ENCODE assay signal across 17 cellular contexts in genomic region chr18:63686871-63687270, GRCh38. TPM values are rescaled to one million over a fixed set of nuclear protein-coding genes. Genes with fewer than 3 reads are reported as not detected.
DNase-seq lines count a peak whose midpoint lies in the region; FAIRE-seq and TF ChIP-seq lines count a peak whose summit lies in the region.
"Had no signal": no experiment of that assay in that cellular context is flagged by ENCODE, and none has a peak within 500 bp of the region (broad histone marks: within the 10 kb centered on the region; RNA-seq: fewer than 3 reads in every experiment).

No MANE protein-coding gene starts in this region.

- H3K36me3 Mint-ChIP-seq in activated naive CD8-positive, alpha-beta T cell treated with anti-CD3 and anti-CD28 coated beads for 36 hours, result no peaks in the 10 kb centered on the region
- H3K36me3 Mint-ChIP-seq: CD8-positive, alpha-beta memory T cell had no signal

- TF ChIP-seq CTCF in AG10803 (conservative IDR thresholded peaks at IDR 0.05; ENCODE audit: low read length) (no peak), fibroblast of the aortic adventitia (IDR thresholded peaks at IDR 0.05; ENCODE audit: insufficient read depth, low read length) (no peak)

- H3K4me1 Mint-ChIP-seq in activated naive CD8-positive, alpha-beta T cell treated with anti-CD3 and anti-CD28 coated beads for 36 hours, result no peaks in the 10 kb centered on the region
- H3K4me1 Mint-ChIP-seq: CD8-positive, alpha-beta memory T cell had no signal

- no peak overlapping the region for H3K27ac Mint-ChIP-seq in activated naive CD8-positive, alpha-beta T cell treated with anti-CD3 and anti-CD28 coated beads for 36 hours
- H3K27ac Mint-ChIP-seq: CD8-positive, alpha-beta memory T cell had no signal

- peaks cover 7% of the 10 kb centered on the region for H3K9me3 Mint-ChIP-seq in activated naive CD8-positive, alpha-beta T cell treated with anti-CD3 and anti-CD28 coated beads for 36 hours

- no peak overlapping the region for H3K4me3 Mint-ChIP-seq in activated naive CD8-positive, alpha-beta T cell treated with anti-CD3 and anti-CD28 coated beads for 36 hours
- H3K4me3 Mint-ChIP-seq: CD8-positive, alpha-beta memory T cell had no signal

- H3K9ac ChIP-seq in adipocyte (ENCODE audit: low read length), result no peak overlapping the region
- H3K9ac ChIP-seq: BLaER1 treated with 17β-estradiol and CSF1 and Interleukin-3, amounts not matched to agents 10 nM and 100 nM had no signal

- peaks cover 13% of the 10 kb centered on the region for H3K4me1 ChIP-seq in adipocyte (ENCODE audit: control insufficient read depth, insufficient read depth, low read length)
- H3K4me1 ChIP-seq: BLaER1 treated with 17β-estradiol and CSF1 and Interleukin-3, amounts not matched to agents 10 nM and 100 nM; HAP-1 had no signal

- no peak for FAIRE-seq in RCC 7860 (lab: Jason Lieb, UNC)
- FAIRE-seq: K562 had no signal

- peaks cover 18% of the 10 kb centered on the region for H3K9me3 ChIP-seq in adipocyte (ENCODE audit: control insufficient read depth, low read length)
- H3K9me3 ChIP-seq: HAP-1 had no signal

- H3K4me3 ChIP-seq in AG10803 (ENCODE audit: low read length), result no peak overlapping the region
- H3K4me3 ChIP-seq in adipocyte (ENCODE audit: low read length), result no peak overlapping the region
- H3K4me3 ChIP-seq in fibroblast of the aortic adventitia (ENCODE audit: low read depth, low read length), result no peak overlapping the region
- H3K4me3 ChIP-seq: BLaER1 treated with 17β-estradiol and CSF1 and Interleukin-3, amounts not matched to agents 10 nM and 100 nM; HAP-1; K562 had no signal

- no peaks in the 10 kb centered on the region for H3K27me3 ChIP-seq in adipocyte (replicated peaks; ENCODE audit: control insufficient read depth, insufficient read depth, low read length)
- H3K27me3 ChIP-seq: BLaER1 treated with 17β-estradiol and CSF1 and Interleukin-3, amounts not matched to agents 10 nM and 100 nM had no signal

- H3K27me3 Mint-ChIP-seq in activated naive CD8-positive, alpha-beta T cell treated with anti-CD3 and anti-CD28 coated beads for 36 hours, result peaks cover 7% of the 10 kb centered on the region

- no peaks in the 10 kb centered on the region for H3K36me3 ChIP-seq in adipocyte (ENCODE audit: control insufficient read depth, insufficient read depth, low read length, severe bottlenecking)
- H3K36me3 ChIP-seq: BLaER1 treated with 17β-estradiol and CSF1 and Interleukin-3, amounts not matched to agents 10 nM and 100 nM; HAP-1 had no signal

- DNase-seq in AG10803 (ENCODE audit: low read depth), result peak; percentile 43
- peak; percentile 14 for DNase-seq in GM03348 (ENCODE audit: low spot score)
- DNase-seq in adipocyte (ENCODE audit: low read depth), result peak; percentile 34
- peak; percentile 13 for DNase-seq in fibroblast of the aortic adventitia (ENCODE audit: low read depth)
- DNase-seq in activated naive CD8-positive, alpha-beta T cell treated with anti-CD3 and anti-CD28 coated beads for 36 hours, result no peak
- no peak for DNase-seq in hepatic stellate cell (ENCODE audit: low spot score)
- DNase-seq in RCC 7860 (ENCODE audit: low spot score), result no peak
- no peak for DNase-seq in HT-29 (ENCODE audit: low spot score)
- DNase-seq: CD8-positive, alpha-beta memory T cell; COR-L47; GDM1 had no signal

RNA-seq across cellular contexts. Expression of gene SERPINB11, which starts 15.9 kb away (rescaled TPM):
- total RNA-seq in fibroblast of the aortic adventitia (ENCODE audit: low replicate concordance), result not detected in 2 replicates
- total RNA-seq in activated naive CD8-positive, alpha-beta T cell treated with anti-CD3 and anti-CD28 coated beads for 36 hours, result not detected
- not detected in 2 replicates for total RNA-seq in HT-29 (2014; rRNA removed; shearing (Covaris generic))
- total RNA-seq: A172; CD8-positive, alpha-beta memory T cell; H4; HT1080; K562 had no signal

RNA-seq across cellular contexts. Expression of gene SERPINB3, which starts 25.2 kb away (rescaled TPM):
- total RNA-seq in fibroblast of the aortic adventitia (ENCODE audit: low replicate concordance), result not detected in 2 replicates
- not detected for total RNA-seq in activated naive CD8-positive, alpha-beta T cell treated with anti-CD3 and anti-CD28 coated beads for 36 hours
- total RNA-seq in HT-29 (2014; rRNA removed; shearing (Covaris generic)), result not detected in 2 replicates
- total RNA-seq: A172; CD8-positive, alpha-beta memory T cell; H4; HT1080; K562 had no signal

RNA-seq across cellular contexts. Expression of gene SERPINB4, which starts 42.8 kb away (rescaled TPM):
- total RNA-seq in fibroblast of the aortic adventitia (ENCODE audit: low replicate concordance), result not detected in 2 replicates
- total RNA-seq in activated naive CD8-positive, alpha-beta T cell treated with anti-CD3 and anti-CD28 coated beads for 36 hours, result not detected
- total RNA-seq in HT-29 (2014; rRNA removed; shearing (Covaris generic)), result not detected in 2 replicates
- total RNA-seq: A172; CD8-positive, alpha-beta memory T cell; H4; HT1080; K562 had no signal

Comparison
In these comparisons a context has a peak if more than half of its experiments do, and no peak if none do; other contexts are left out.
1. DNase-seq: peak in AG10803 (single experiment), GM03348 (single experiment), adipocyte (single experiment) and fibroblast of the aortic adventitia (single experiment); none in activated naive CD8-positive, alpha-beta T cell treated with anti-CD3 and anti-CD28 coated beads for 36 hours (single experiment), hepatic stellate cell (single experiment), RCC 7860 (single experiment) and HT-29 (single experiment).